ENCODE assay signal across 17 cellular contexts in genomic region chr20:6081236-6081635, GRCh38. TPM values are rescaled to one million over a fixed set of nuclear protein-coding genes. Genes with fewer than 3 reads are reported as not detected.
DNase-seq lines count a peak whose midpoint lies in the region; FAIRE-seq and TF ChIP-seq lines count a peak whose summit lies in the region.
"Had no signal": no experiment of that assay in that cellular context is flagged by ENCODE, and none has a peak within 500 bp of the region (broad histone marks: within the 10 kb centered on the region; RNA-seq: fewer than 3 reads in every experiment).

No MANE protein-coding gene starts in this region.

- H3K9ac ChIP-seq in astrocyte (ENCODE audit: low read length), result no peak overlapping the region

- H3K79me2 ChIP-seq in astrocyte (ENCODE audit: insufficient read depth, low read length), result no peaks in the 10 kb centered on the region

- no peak for TF ChIP-seq CTCF in astrocyte (IDR thresholded peaks at IDR 0.05; ENCODE audit: insufficient read depth, low read depth, low read length)

- H3K4me3 ChIP-seq in astrocyte (ENCODE audit: insufficient read depth, low read depth, low read length), result no peak overlapping the region
- no peak overlapping the region for H3K4me3 ChIP-seq in H7 (ENCODE audit: insufficient read depth, low read depth, low read length)
- H3K4me3 ChIP-seq: mucosa of descending colon had no signal

- no peak overlapping the region for H3K4me2 ChIP-seq in astrocyte (ENCODE audit: low read length)

- no peaks in the 10 kb centered on the region for H4K20me1 ChIP-seq in astrocyte (ENCODE audit: insufficient read depth, low read length)

- H3K27me3 Mint-ChIP-seq in astrocyte (ENCODE audit: low read depth, unreplicated experiment), result no peaks in the 10 kb centered on the region

- H3K4me1 ChIP-seq in astrocyte (ENCODE audit: insufficient read depth, low read length), result no peaks in the 10 kb centered on the region
- H3K4me1 ChIP-seq: foreskin keratinocyte had no signal

- H3K9me3 ChIP-seq in astrocyte (ENCODE audit: insufficient read depth, low read depth, low read length), result no peaks in the 10 kb centered on the region
- H3K9me3 ChIP-seq: mucosa of descending colon had no signal

- no peak overlapping the region for H3K4me3 Mint-ChIP-seq in astrocyte (ENCODE audit: unreplicated experiment)
- H3K4me3 Mint-ChIP-seq: immature natural killer cell had no signal

- FAIRE-seq in H54 (lab: Jason Lieb, UNC), result no peak
- FAIRE-seq in astrocyte (lab: Jason Lieb, UNC), result no peak
- no peak for FAIRE-seq in RCC 7860 (lab: Jason Lieb, UNC)

- no peak overlapping the region for H2AFZ ChIP-seq in astrocyte (ENCODE audit: low read depth, low read length)

- H3K27ac Mint-ChIP-seq in astrocyte (ENCODE audit: unreplicated experiment), result no peak overlapping the region
- H3K27ac Mint-ChIP-seq: immature natural killer cell had no signal

- no peaks in the 10 kb centered on the region for H3K27me3 ChIP-seq in astrocyte (ENCODE audit: insufficient read depth, low read length)
- H3K27me3 ChIP-seq in H7 (ENCODE audit: control insufficient read depth, insufficient read depth, low read length), result no peaks in the 10 kb centered on the region
- H3K27me3 ChIP-seq: foreskin keratinocyte had no signal

- DNase-seq in AG08396 (ENCODE audit: low spot score) (peak; percentile 52), H54 (ENCODE audit: insufficient read length, low spot score) (peak; percentile 36), astrocyte (ENCODE audit: low read depth) (peak; percentile 42), glomerular visceral epithelial cell (ENCODE audit: extremely low spot score) (peak; percentile 28), H7 (no peak), RCC 7860 (ENCODE audit: low spot score) (no peak), foreskin melanocyte (no peak), superior temporal gyrus (ENCODE audit: extremely low spot score) (no peak)
- DNase-seq: activated CD4-positive, alpha-beta T cell treated with anti-CD3 and anti-CD28 coated beads, Interleukin-2, amount 50 U/mL, for 4 hours; activated T-cell treated with anti-CD3 and anti-CD28 coated beads, Interleukin-2, amount 50 U/mL, for 48 hours; amniotic stem cell; DMS153; foreskin keratinocyte; immature natural killer cell; mucosa of descending colon; NCI-H2029 had no signal

- H3K36me3 Mint-ChIP-seq in astrocyte (ENCODE audit: low read depth, unreplicated experiment), result peaks cover 33% of the 10 kb centered on the region
- H3K36me3 Mint-ChIP-seq: immature natural killer cell had no signal

- TF ChIP-seq POLR2A in H54 (IDR thresholded peaks at IDR 0.05; ENCODE audit: low read depth, low read length), result no peak

- no peaks in the 10 kb centered on the region for H3K9me3 Mint-ChIP-seq in astrocyte (ENCODE audit: unreplicated experiment)
- H3K9me3 Mint-ChIP-seq: immature natural killer cell had no signal

- no peaks in the 10 kb centered on the region for H3K36me3 ChIP-seq in astrocyte (ENCODE audit: insufficient read depth, low read length)
- H3K36me3 ChIP-seq in H7 (replicated peaks; ENCODE audit: control insufficient read depth, insufficient read depth, low read length), result peaks cover 4% of the 10 kb centered on the region; the same call in 1 of the 2 replicates

- no peak overlapping the region for H3K27ac ChIP-seq in astrocyte (ENCODE audit: low read depth, low read length)
- H3K27ac ChIP-seq: foreskin keratinocyte, HL-60 had no signal

- no peaks in the 10 kb centered on the region for H3K4me1 Mint-ChIP-seq in astrocyte (ENCODE audit: low read depth, unreplicated experiment)
- H3K4me1 Mint-ChIP-seq: immature natural killer cell had no signal

RNA-seq across cellular contexts. Expression of gene LRRN4, which starts 27.4 kb away (rescaled TPM):
- 1.0 and 1.1 TPM in 2 replicates for total RNA-seq in astrocyte
- 0.41 and 0.76 TPM in 2 replicates for total RNA-seq in H7 (2014; rRNA removed; shearing (Covaris generic))
- total RNA-seq: mucosa of descending colon had no signal

RNA-seq across cellular contexts. Expression of gene FERMT1, which starts 41.6 kb away (rescaled TPM):
- 8.4 and 10.9 TPM in 2 replicates for total RNA-seq in astrocyte
- total RNA-seq in H7 (2014; rRNA removed; shearing (Covaris generic)), result 11.0 and 14.3 TPM in 2 replicates

Comparison
In these comparisons a context has a peak if more than half of its experiments do, and no peak if none do; other contexts are left out.
1. DNase-seq: peak in AG08396 (single experiment), H54 (single experiment), astrocyte (single experiment) and glomerular visceral epithelial cell (single experiment); none in H7 (single experiment), RCC 7860 (single experiment), foreskin melanocyte (single experiment) and superior temporal gyrus (single experiment).